Comparison of ENCODE assay signal across 21 cellular contexts in the genomic region with DNA sequence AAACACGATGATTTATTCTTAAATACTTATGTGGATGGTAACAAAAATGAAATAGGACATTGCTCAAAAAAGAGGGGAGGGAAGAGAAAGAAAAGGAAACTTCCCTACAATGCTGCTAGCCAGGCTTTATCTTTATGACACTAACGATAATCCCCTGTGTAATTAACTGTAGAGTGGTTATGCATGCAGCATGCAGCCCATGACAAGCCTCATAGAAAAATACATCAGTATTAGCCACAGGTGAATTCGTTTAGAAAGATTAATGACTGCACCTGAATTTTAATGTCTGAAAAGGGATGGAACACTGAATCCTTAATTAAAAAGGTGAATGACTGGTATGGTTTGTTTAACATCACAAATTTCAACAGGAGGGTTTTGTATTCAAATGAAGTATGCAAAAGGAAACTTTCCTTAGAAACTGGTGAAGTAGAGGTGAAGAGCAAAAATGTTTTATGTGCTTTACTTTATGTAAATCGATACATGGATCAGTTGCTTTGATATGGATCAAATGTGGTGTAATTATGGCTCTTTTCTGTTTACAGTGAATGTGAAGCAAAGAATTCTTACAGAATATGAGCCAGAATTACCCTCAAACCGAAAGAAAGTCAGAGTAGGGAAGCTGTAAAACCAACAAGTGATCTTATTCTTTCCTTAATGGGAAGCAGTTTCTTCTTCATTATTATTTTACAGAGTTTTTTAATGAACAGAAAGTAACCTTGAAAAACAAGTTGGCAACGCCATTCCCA.
DNase-seq lines count a peak whose midpoint lies in the region; ATAC-seq and TF ChIP-seq lines count a peak whose summit lies in the region.
"Had no signal": no experiment of that assay in that cellular context is flagged by ENCODE, and none has a peak within 500 bp of the region (broad histone marks: within the 10 kb centered on the region; RNA-seq: fewer than 3 reads in every experiment).

No MANE protein-coding gene starts in this region.

- H3K4me3 ChIP-seq in right cardiac atrium (ENCODE audit: low read length) (peak overlapping the region; percentile 13), heart left ventricle (peak overlapping the region in 1 of 12 donors; percentile 16), tibial nerve (no peak overlapping the region)
- no peak overlapping the region for H3K4me3 ChIP-seq in CD8-positive, alpha-beta T cell (ENCODE audit: low read depth, low read length)
- H3K4me3 ChIP-seq: esophagus muscularis mucosa, right lobe of liver had no signal

- no peak for TF ChIP-seq POLR2A in heart left ventricle (IDR thresholded peaks at IDR 0.05)
- no peak for TF ChIP-seq POLR2A in tibial nerve (IDR thresholded peaks at IDR 0.05)

- no peaks in the 10 kb centered on the region for H3K9me3 Mint-ChIP-seq in type B pancreatic cell
- H3K9me3 Mint-ChIP-seq in CD8-positive, alpha-beta T cell = no peaks in the 10 kb centered on the region
- H3K9me3 Mint-ChIP-seq: activated naive CD4-positive, alpha-beta T cell treated with anti-CD3 and anti-CD28 coated beads for 36 hours; activated T-cell treated with anti-CD3 and anti-CD28 coated beads, Interleukin-2, amount 50 U/mL, for 4 hours; stimulated activated naive B cell treated with anti-CD40 and anti-IgM and Interleukin-4, amounts not matched to agents 10 μg/mL and 1 μg/mL and 100 μg/mL, for 72 hours had no signal

- peak overlapping the region; percentile 15 for H3K4me3 Mint-ChIP-seq in type B pancreatic cell
- H3K4me3 Mint-ChIP-seq in CD8-positive, alpha-beta T cell = no peak overlapping the region
- H3K4me3 Mint-ChIP-seq: activated CD4-positive, alpha-beta memory T cell treated with anti-CD3 and anti-CD28 coated beads, Interleukin-2, amount 10 ng/mL, durations not matched to agents 7 days and 5 days; activated naive CD4-positive, alpha-beta T cell treated with anti-CD3 and anti-CD28 coated beads for 36 hours; activated T-cell treated with anti-CD3 and anti-CD28 coated beads, Interleukin-2, amount 50 U/mL, for 4 hours; CD4-positive, CD25-positive, alpha-beta regulatory T cell; stimulated activated naive B cell treated with anti-CD40 and anti-IgM and Interleukin-4, amounts not matched to agents 10 μg/mL and 1 μg/mL and 100 μg/mL, for 72 hours had no signal

- 40% methylated on average over 6 of the region's 6 CpGs for WGBS in right cardiac atrium
- 52 to 66% (median 58%) methylated on average over 6 of the region's 6 CpGs for WGBS in heart left ventricle, 4 donors
- WGBS in tibial nerve, 2 donors = 47 to 55% methylated on average over 6 of the region's 6 CpGs

- CTCF ChIA-PET in CD8-positive, alpha-beta T cell (lab: Charles Lee) = no interaction called here

- H3K4me1 ChIP-seq in right cardiac atrium (ENCODE audit: control insufficient read depth, insufficient read depth, low read length) (no peaks in the 10 kb centered on the region), heart left ventricle (peaks cover 0 to 13% (median under 1%) of the 10 kb centered on the region in 12 donors), tibial nerve (peaks cover 0 to 13% (median 0%) of the 10 kb centered on the region in 4 donors)
- H3K4me1 ChIP-seq in CD8-positive, alpha-beta T cell (ENCODE audit: insufficient read depth, low read length) = no peaks in the 10 kb centered on the region
- H3K4me1 ChIP-seq: right lobe of liver had no signal

- no peak for ATAC-seq in right cardiac atrium
- ATAC-seq in heart left ventricle = no peak
- ATAC-seq in CD8-positive, alpha-beta T cell = no peak
- ATAC-seq: activated T-cell treated with anti-CD3 and anti-CD28 coated beads, Interleukin-2, amount 50 U/mL, for 4 hours; left ventricle myocardium superior; right lobe of liver; stimulated activated naive B cell treated with anti-CD40 and anti-IgM and Interleukin-4, amounts not matched to agents 10 μg/mL and 1 μg/mL and 100 μg/mL, for 72 hours had no signal

- H3K4me1 Mint-ChIP-seq in type B pancreatic cell (ENCODE audit: unreplicated experiment) = peaks cover 18% of the 10 kb centered on the region
- H3K4me1 Mint-ChIP-seq in CD8-positive, alpha-beta T cell (ENCODE audit: low read depth) = no peaks in the 10 kb centered on the region
- H3K4me1 Mint-ChIP-seq: activated CD4-positive, alpha-beta memory T cell treated with anti-CD3 and anti-CD28 coated beads, Interleukin-2, amount 10 ng/mL, durations not matched to agents 7 days and 5 days; CD4-positive, CD25-positive, alpha-beta regulatory T cell; stimulated activated naive B cell treated with anti-CD40 and anti-IgM and Interleukin-4, amounts not matched to agents 10 μg/mL and 1 μg/mL and 100 μg/mL, for 72 hours had no signal

- H3K36me3 Mint-ChIP-seq in type B pancreatic cell = no peaks in the 10 kb centered on the region
- H3K36me3 Mint-ChIP-seq in CD8-positive, alpha-beta T cell = no peaks in the 10 kb centered on the region
- H3K36me3 Mint-ChIP-seq: CD4-positive, CD25-positive, alpha-beta regulatory T cell; stimulated activated naive B cell treated with anti-CD40 and anti-IgM and Interleukin-4, amounts not matched to agents 10 μg/mL and 1 μg/mL and 100 μg/mL, for 72 hours had no signal

- H3K36me3 ChIP-seq in heart left ventricle = no peaks in the 10 kb centered on the region
- no peaks in the 10 kb centered on the region for H3K36me3 ChIP-seq in tibial nerve
- H3K36me3 ChIP-seq in CD8-positive, alpha-beta T cell (ENCODE audit: insufficient read depth, low read length) = no peaks in the 10 kb centered on the region
- H3K36me3 ChIP-seq: esophagus muscularis mucosa, right lobe of liver had no signal

- intact Hi-C loops in right cardiac atrium (cut with DNase I) = no loop called here
- intact Hi-C loops in heart left ventricle (cut with DNase I) = no loop called here
- intact Hi-C loops in CD8-positive, alpha-beta T cell (cut with DNase I, micrococcal nuclease) = no loop called here

- H3K27ac Mint-ChIP-seq in type B pancreatic cell = no peak overlapping the region
- no peak overlapping the region for H3K27ac Mint-ChIP-seq in CD8-positive, alpha-beta T cell
- H3K27ac Mint-ChIP-seq: activated CD4-positive, alpha-beta memory T cell treated with anti-CD3 and anti-CD28 coated beads, Interleukin-2, amount 10 ng/mL, durations not matched to agents 7 days and 5 days; activated naive CD4-positive, alpha-beta T cell treated with anti-CD3 and anti-CD28 coated beads for 36 hours; CD4-positive, CD25-positive, alpha-beta regulatory T cell; stimulated activated naive B cell treated with anti-CD40 and anti-IgM and Interleukin-4, amounts not matched to agents 10 μg/mL and 1 μg/mL and 100 μg/mL, for 72 hours had no signal

- H3K27ac ChIP-seq in right cardiac atrium (ENCODE audit: low read length) (no peak overlapping the region), heart left ventricle (no peak overlapping the region), tibial nerve (no peak overlapping the region)
- no peak overlapping the region for H3K27ac ChIP-seq in CD8-positive, alpha-beta T cell (ENCODE audit: low read depth, low read length)
- H3K27ac ChIP-seq: esophagus muscularis mucosa, right lobe of liver, VCaP had no signal

- H3K27me3 ChIP-seq in right cardiac atrium (ENCODE audit: control insufficient read depth, insufficient read depth) (no peaks in the 10 kb centered on the region), heart left ventricle (no peaks in the 10 kb centered on the region), tibial nerve (no peaks in the 10 kb centered on the region)
- H3K27me3 ChIP-seq in CD8-positive, alpha-beta T cell (ENCODE audit: insufficient read depth, low read length) = no peaks in the 10 kb centered on the region
- H3K27me3 ChIP-seq: esophagus muscularis mucosa, right lobe of liver had no signal

- peaks cover 11% of the 10 kb centered on the region for H3K27me3 Mint-ChIP-seq in type B pancreatic cell
- H3K27me3 Mint-ChIP-seq in CD8-positive, alpha-beta T cell (ENCODE audit: low read depth) = no peaks in the 10 kb centered on the region
- H3K27me3 Mint-ChIP-seq: activated CD4-positive, alpha-beta memory T cell treated with anti-CD3 and anti-CD28 coated beads, Interleukin-2, amount 10 ng/mL, durations not matched to agents 7 days and 5 days; CD4-positive, CD25-positive, alpha-beta regulatory T cell; stimulated activated naive B cell treated with anti-CD40 and anti-IgM and Interleukin-4, amounts not matched to agents 10 μg/mL and 1 μg/mL and 100 μg/mL, for 72 hours had no signal

- H3K9me3 ChIP-seq in right cardiac atrium (ENCODE audit: control insufficient read depth, low read length) = no peaks in the 10 kb centered on the region
- no peaks in the 10 kb centered on the region for H3K9me3 ChIP-seq in heart left ventricle
- H3K9me3 ChIP-seq in tibial nerve = no peaks in the 10 kb centered on the region
- no peaks in the 10 kb centered on the region for H3K9me3 ChIP-seq in CD8-positive, alpha-beta T cell (ENCODE audit: low read length)
- H3K9me3 ChIP-seq: esophagus muscularis mucosa, right lobe of liver had no signal

- no peak for TF ChIP-seq CTCF in heart left ventricle (IDR thresholded peaks at IDR 0.05)
- TF ChIP-seq CTCF in type B pancreatic cell (conservative IDR thresholded peaks at IDR 0.05) = no peak
- no peak for TF ChIP-seq CTCF in tibial nerve (IDR thresholded peaks at IDR 0.05)
- no peak for TF ChIP-seq CTCF in CD8-positive, alpha-beta T cell (IDR thresholded peaks at IDR 0.05)

- DNase-seq in right cardiac atrium (no peak), heart left ventricle (no peak), NCI-H748 (lab: John Stamatoyannopoulos, UW; ENCODE audit: unreplicated experiment) (peak; percentile 51), fibroblast of peridontal ligament (ENCODE audit: extremely low read depth) (peak; percentile 39), type B pancreatic cell (ENCODE audit: extremely low spot score, unreplicated experiment) (no peak), tibial nerve (ENCODE audit: low spot score in 2 of 2) (no peak)
- DNase-seq in activated CD4-positive, CD25-positive, alpha-beta regulatory T cell treated with anti-CD3 and anti-CD28 coated beads, Interleukin-2, amount 50 U/mL, for 72 hours = no peak
- no peak for DNase-seq in CD8-positive, alpha-beta T cell
- DNase-seq: activated CD4-positive, alpha-beta memory T cell treated with anti-CD3 and anti-CD28 coated beads, Interleukin-2, amount 10 ng/mL, durations not matched to agents 7 days and 5 days; activated naive CD4-positive, alpha-beta T cell treated with anti-CD3 and anti-CD28 coated beads for 36 hours; activated T-cell treated with anti-CD3 and anti-CD28 coated beads, Interleukin-2, amount 50 U/mL, for 4 hours; aorta; CD4-positive, CD25-positive, alpha-beta regulatory T cell; cerebellar nuclear complex; DMS79; effector CD8-positive, alpha-beta T cell; left ventricle myocardium superior; right lobe of liver; stimulated activated naive B cell treated with anti-CD40 and anti-IgM and Interleukin-4, amounts not matched to agents 10 μg/mL and 1 μg/mL and 100 μg/mL, for 72 hours had no signal

- no peak for TF ChIP-seq EP300 in tibial nerve (IDR thresholded peaks at IDR 0.05)

- POLR2A ChIA-PET in CD8-positive, alpha-beta T cell (lab: Charles Lee) = no interaction called here

Comparison
In these comparisons a context has a peak if more than half of its experiments do, and no peak if none do; other contexts are left out.
1. DNase-seq: peak in NCI-H748 (single experiment) and fibroblast of peridontal ligament (single experiment); none in right cardiac atrium (0 of 3), heart left ventricle (0 of 5), type B pancreatic cell (single experiment), tibial nerve (0 of 2), activated CD4-positive, CD25-positive, alpha-beta regulatory T cell treated with anti-CD3 and anti-CD28 coated beads, Interleukin-2, amount 50 U/mL, for 72 hours (single experiment) and CD8-positive, alpha-beta T cell (0 of 7).